Comparison of ENCODE assay signal across 8 cellular contexts in the genomic region with DNA sequence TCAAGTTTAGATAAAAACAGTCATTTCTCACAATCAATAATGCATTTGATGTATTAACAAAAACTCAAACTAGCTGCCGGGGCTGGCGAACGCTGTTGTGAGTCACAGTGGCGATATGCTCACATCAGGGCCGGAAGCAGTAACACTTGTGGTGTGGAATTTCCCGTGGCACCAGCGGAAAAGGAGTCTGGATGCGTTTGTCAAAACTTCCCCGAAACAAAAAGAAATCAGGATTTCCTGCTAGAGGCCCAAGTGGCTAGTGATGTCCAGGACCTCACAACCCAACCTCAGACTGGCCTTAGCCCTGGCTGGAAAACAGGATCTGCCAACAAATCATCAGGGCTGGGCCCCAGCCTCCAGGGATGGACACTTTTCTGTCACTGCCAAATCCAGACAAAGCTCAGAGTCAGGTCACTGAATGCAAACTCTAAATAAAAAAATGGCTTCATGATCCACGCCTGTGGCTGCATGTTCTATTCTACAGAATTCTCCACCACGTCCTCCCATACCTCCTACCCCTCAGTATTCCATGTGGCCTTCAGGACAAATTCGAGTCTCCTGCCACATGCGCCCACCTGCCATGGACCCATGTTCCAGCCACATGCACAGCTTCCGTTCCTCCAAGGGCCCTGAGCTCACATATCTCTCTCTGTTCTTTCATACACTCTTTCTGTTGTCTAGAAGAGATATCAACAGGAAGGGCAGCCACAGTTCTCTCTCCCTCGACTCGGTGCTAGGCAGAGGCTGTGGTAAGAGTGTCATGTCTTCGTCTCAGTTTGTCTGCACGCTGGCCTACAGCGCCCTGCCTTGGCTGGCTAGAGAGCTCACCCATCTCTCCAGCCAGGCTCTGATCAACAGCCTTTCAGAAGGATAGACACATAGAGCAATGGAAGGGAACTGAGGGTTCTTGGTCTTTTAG. TPM values are rescaled to one million over a fixed set of nuclear protein-coding genes. Genes with fewer than 3 reads are reported as not detected.
DNase-seq lines count a peak whose midpoint lies in the region; ATAC-seq and TF ChIP-seq lines count a peak whose summit lies in the region.

No MANE protein-coding gene starts in this region.

- H3K79me2 ChIP-seq in OCI-LY7 (ENCODE audit: insufficient read depth, low read depth, low read length) (no peaks in the 10 kb centered on the region), MM.1S (ENCODE audit: low read length) (peaks cover 3% of the 10 kb centered on the region; the same call in 1 of the 2 replicates)

- DNase-seq in activated CD8-positive, alpha-beta memory T cell treated with anti-CD3 and anti-CD28 coated beads, Interleukin-2, amount 50 U/mL, for 24 hours (ENCODE audit: extremely low read depth): peak; percentile 46
- DNase-seq in globus pallidus (ENCODE audit: low spot score) (peak; percentile 58), OCI-LY7 (ENCODE audit: low spot score) (no peak), MM.1S (no peak), DMS 273 treated with DMSO at 0.1 percent for 48 hours (lab: John Stamatoyannopoulos, UW) (no peak)
- DNase-seq in stimulated activated CD4-positive, alpha-beta T cell treated with anti-CD3 and anti-CD28 coated beads, Interleukin-4, amount 100 ng/mL, for 1 hour: peak; percentile 76

- H3K9me2 ChIP-seq in OCI-LY7 (ENCODE audit: insufficient read depth, low read length) (no peaks in the 10 kb centered on the region), MM.1S (replicated peaks; ENCODE audit: insufficient read depth, low read length) (no peaks in the 10 kb centered on the region)

- POLR2A ChIA-PET in OCI-LY7 (lab: Charles Lee): interaction anchor here (1.7 kb wide), 1 partner anchor 25 kb away, joined by 3 read pairs; no protein-coding TSS in a partner anchor

- H3K27me3 ChIP-seq in MM.1S (replicated peaks; ENCODE audit: insufficient read depth, low read length): no peaks in the 10 kb centered on the region

- TF ChIP-seq CTCF in OCI-LY7 (conservative IDR thresholded peaks at IDR 0.05; ENCODE audit: low read length): no peak
- TF ChIP-seq CTCF in MM.1S (IDR thresholded peaks at IDR 0.05; ENCODE audit: low read length): no peak

- H3K4me3 ChIP-seq in OCI-LY7 (ENCODE audit: low read depth, low read length, poor library complexity, severe bottlenecking): no peak overlapping the region
- no peak overlapping the region for H3K4me3 ChIP-seq in MM.1S (ENCODE audit: low read length)

- intact Hi-C loops in OCI-LY7 (cut with micrococcal nuclease; ENCODE audit: unreplicated experiment): no loop called here

- no peak overlapping the region for H3K9ac ChIP-seq in MM.1S (ENCODE audit: low read length)

- peaks cover 10% of the 10 kb centered on the region; the same call in 1 of the 2 replicates for H3F3A ChIP-seq in MM.1S (ENCODE audit: insufficient read depth, low read length)

- no peak overlapping the region for H3K27ac ChIP-seq in OCI-LY7 (ENCODE audit: low read depth, low read length, poor library complexity, severe bottlenecking)
- H3K27ac ChIP-seq in MM.1S (ENCODE audit: low read length): no peak overlapping the region

- no TSS peak for BruUV-seq in OCI-LY7 (replicated peaks; lab: Mats Ljungman, UMichigan)

- CTCF ChIA-PET in OCI-LY7 (lab: Charles Lee; ENCODE audit: unreplicated experiment): no interaction called here

- H4K20me1 ChIP-seq in OCI-LY7 (ENCODE audit: insufficient read depth, low read length) (no peaks in the 10 kb centered on the region), MM.1S (ENCODE audit: insufficient read depth, low read length) (no peaks in the 10 kb centered on the region)

- H3K36me3 ChIP-seq in OCI-LY7 (ENCODE audit: insufficient read depth, low read length) (peaks cover 10% of the 10 kb centered on the region; the same call in 1 of the 2 replicates), MM.1S (replicated peaks; ENCODE audit: insufficient read depth, low read length) (no peaks in the 10 kb centered on the region)

- H2AFZ ChIP-seq in OCI-LY7 (ENCODE audit: low read length) (no peak overlapping the region), MM.1S (ENCODE audit: low read length) (no peak overlapping the region)

- ATAC-seq in HG03571 (IDR thresholded peaks at IDR 0.05; ENCODE audit: unreplicated experiment) (peak; percentile 53), GM19324 (IDR thresholded peaks at IDR 0.05; ENCODE audit: low FRiP score, unreplicated experiment) (no peak)

- H3K9me3 ChIP-seq in OCI-LY7 (ENCODE audit: low read length) (no peaks in the 10 kb centered on the region), MM.1S (replicated peaks; ENCODE audit: insufficient read depth, low read length) (no peaks in the 10 kb centered on the region)

- H3K4me1 ChIP-seq in OCI-LY7 (ENCODE audit: insufficient read depth, low read length, poor library complexity, severe bottlenecking): peaks cover 18% of the 10 kb centered on the region
- H3K4me1 ChIP-seq in MM.1S (ENCODE audit: low read length): peaks cover 19% of the 10 kb centered on the region

- H3K4me2 ChIP-seq in OCI-LY7 (ENCODE audit: low read length) (no peak overlapping the region), MM.1S (ENCODE audit: low read depth, low read length) (no peak overlapping the region)

RNA-seq across cellular contexts. Expression of gene EHD4, which starts 35.4 kb away (rescaled TPM):
- 13.5 and 14.2 TPM in 2 replicates for total RNA-seq in OCI-LY7 (2014; rRNA removed; shearing (Covaris generic))
- 19.4 and 20.7 TPM in 2 replicates for total RNA-seq in OCI-LY7 (2022)

RNA-seq across cellular contexts. Expression of gene SPTBN5, which starts 43.1 kb away (rescaled TPM):
- 0.03 TPM in 2 replicates for total RNA-seq in OCI-LY7 (2014; rRNA removed; shearing (Covaris generic))
- total RNA-seq in OCI-LY7 (2022): 0.04 and 0.17 TPM in 2 replicates

Comparison
In these comparisons a context has a peak if more than half of its experiments do, and no peak if none do; other contexts are left out.
1. DNase-seq: peak in activated CD8-positive, alpha-beta memory T cell treated with anti-CD3 and anti-CD28 coated beads, Interleukin-2, amount 50 U/mL, for 24 hours (single experiment), globus pallidus (single experiment) and stimulated activated CD4-positive, alpha-beta T cell treated with anti-CD3 and anti-CD28 coated beads, Interleukin-4, amount 100 ng/mL, for 1 hour (single experiment); none in OCI-LY7 (single experiment), MM.1S (single experiment) and DMS 273 treated with DMSO at 0.1 percent for 48 hours (single experiment).